Comparison of ENCODE assay signal across 35 cellular contexts in genomic region chr6:149999636-150000035, GRCh38. TPM values are rescaled to one million over a fixed set of nuclear protein-coding genes. Genes with fewer than 3 reads are reported as not detected.
"Had no signal": no experiment of that assay in that cellular context is flagged by ENCODE, and none has a peak within 500 bp of the region (broad histone marks: within the 10 kb centered on the region; RNA-seq: fewer than 3 reads in every experiment).

No MANE protein-coding gene starts in this region.

- H3K9me3 ChIP-seq: esophagus squamous epithelium, gastroesophageal sphincter had no signal

- H3K27ac ChIP-seq: brain microvascular endothelial cell, esophagus squamous epithelium, gastroesophageal sphincter, VCaP had no signal

- H3K36me3 Mint-ChIP-seq: activated CD4-positive, alpha-beta memory T cell treated with anti-CD3 and anti-CD28 coated beads for 36 hours; WTC11 had no signal

- H3K9me3 Mint-ChIP-seq: activated CD4-positive, alpha-beta memory T cell treated with anti-CD3 and anti-CD28 coated beads for 36 hours; effector memory CD8-positive, alpha-beta T cell; WTC11 had no signal

- H3K27ac Mint-ChIP-seq: activated CD4-positive, alpha-beta memory T cell treated with anti-CD3 and anti-CD28 coated beads for 36 hours; activated CD8-positive, alpha-beta memory T cell treated with anti-CD3 and anti-CD28 coated beads, Interleukin-2, amount 10 ng/mL, durations not matched to agents 7 days and 5 days; activated CD8-positive, alpha-beta T cell treated with anti-CD3 and anti-CD28 coated beads, Interleukin-2, amount 10 ng/mL, durations not matched to agents 7 days and 5 days; activated naive CD8-positive, alpha-beta T cell; activated T-helper 1 cell treated with anti-CD3 and anti-CD28 coated beads, Interleukin-12 subunit alpha, Interleukin-12 subunit beta, Interleukin-2, Interleukin-4 antibody, amounts not matched to agents 30 ng/mL and 10 ng/mL and 1 ng/mL, durations not matched to agents 14 hours and 24 hours and 36 hours; WTC11 had no signal

- H3K4me3 ChIP-seq: esophagus squamous epithelium, gastroesophageal sphincter had no signal

- H3K36me3 ChIP-seq: brain microvascular endothelial cell, esophagus squamous epithelium, gastroesophageal sphincter had no signal

- H3K4me3 Mint-ChIP-seq: activated CD4-positive, alpha-beta memory T cell treated with anti-CD3 and anti-CD28 coated beads for 36 hours; activated CD8-positive, alpha-beta memory T cell treated with anti-CD3 and anti-CD28 coated beads, Interleukin-2, amount 10 ng/mL, durations not matched to agents 7 days and 5 days; activated CD8-positive, alpha-beta T cell treated with anti-CD3 and anti-CD28 coated beads, Interleukin-2, amount 10 ng/mL, durations not matched to agents 7 days and 5 days; activated naive CD8-positive, alpha-beta T cell; effector memory CD8-positive, alpha-beta T cell; WTC11 had no signal

- DNase-seq: activated CD4-positive, alpha-beta memory T cell treated with anti-CD3 and anti-CD28 coated beads for 36 hours; activated CD4-positive, alpha-beta T cell treated with anti-CD3 and anti-CD28 coated beads for 1 hour; activated CD4-positive, alpha-beta T cell treated with anti-CD3 and anti-CD28 coated beads for 4 hours; activated CD8-positive, alpha-beta memory T cell treated with anti-CD3 and anti-CD28 coated beads, Interleukin-2, amount 50 U/mL, for 4 hours; activated CD8-positive, alpha-beta T cell treated with anti-CD3 and anti-CD28 coated beads, Interleukin-2, amount 10 ng/mL, durations not matched to agents 7 days and 5 days; activated gamma-delta T cell treated with Interleukin-2 at 50 U/mL for 16 hours; activated naive CD4-positive, alpha-beta T cell treated with anti-CD3 and anti-CD28 coated beads, Interleukin-2, amount 50 U/mL, for 16 hours; activated naive CD4-positive, alpha-beta T cell treated with Interleukin-2 at 50 U/mL for 16 hours; activated T-cell treated with anti-CD3 and anti-CD28 coated beads, Interleukin-2, amount 50 U/mL, for 1 hour; activated T-cell treated with anti-CD3 and anti-CD28 coated beads, Interleukin-2, amount 50 U/mL, for 48 hours; amniotic stem cell; anterior cingulate cortex; brain microvascular endothelial cell; cortex of kidney; dermis blood vessel endothelial cell; effector CD4-positive, alpha-beta T cell; effector memory CD8-positive, alpha-beta T cell; erythroblast; esophagus squamous epithelium; foreskin melanocyte; T-helper 2 cell had no signal

RNA-seq across cellular contexts. Expression of gene RAET1L, which starts 25.7 kb away (rescaled TPM):
- total RNA-seq: activated CD4-positive, alpha-beta memory T cell treated with anti-CD3 and anti-CD28 coated beads for 36 hours; activated CD8-positive, alpha-beta memory T cell treated with anti-CD3 and anti-CD28 coated beads for 36 hours; activated CD8-positive, alpha-beta memory T cell treated with anti-CD3 and anti-CD28 coated beads, Interleukin-2, amount 10 ng/mL, durations not matched to agents 7 days and 5 days; activated CD8-positive, alpha-beta T cell treated with anti-CD3 and anti-CD28 coated beads, Interleukin-2, amount 10 ng/mL, durations not matched to agents 7 days and 5 days; activated T-helper 1 cell treated with anti-CD3 and anti-CD28 coated beads, Interleukin-12 subunit alpha, Interleukin-12 subunit beta, Interleukin-2, Interleukin-4 antibody, amounts not matched to agents 30 ng/mL and 10 ng/mL and 1 ng/mL, durations not matched to agents 14 hours and 24 hours and 36 hours; astrocyte; cardiac septum; chondrocyte; dermis blood vessel endothelial cell; fibroblast of lung; fibroblast of villous mesenchyme; glomerular endothelial cell; T-helper 1 cell treated with Interleukin-12 subunit alpha and Interleukin-12 subunit beta and Interleukin-4 antibody, amounts not matched to agents 30 ng/mL and 1 ng/mL, for 36 hours; WTC11 had no signal
- polyA plus RNA-seq: fibroblast of lung had no signal
